In the genomic region with DNA sequence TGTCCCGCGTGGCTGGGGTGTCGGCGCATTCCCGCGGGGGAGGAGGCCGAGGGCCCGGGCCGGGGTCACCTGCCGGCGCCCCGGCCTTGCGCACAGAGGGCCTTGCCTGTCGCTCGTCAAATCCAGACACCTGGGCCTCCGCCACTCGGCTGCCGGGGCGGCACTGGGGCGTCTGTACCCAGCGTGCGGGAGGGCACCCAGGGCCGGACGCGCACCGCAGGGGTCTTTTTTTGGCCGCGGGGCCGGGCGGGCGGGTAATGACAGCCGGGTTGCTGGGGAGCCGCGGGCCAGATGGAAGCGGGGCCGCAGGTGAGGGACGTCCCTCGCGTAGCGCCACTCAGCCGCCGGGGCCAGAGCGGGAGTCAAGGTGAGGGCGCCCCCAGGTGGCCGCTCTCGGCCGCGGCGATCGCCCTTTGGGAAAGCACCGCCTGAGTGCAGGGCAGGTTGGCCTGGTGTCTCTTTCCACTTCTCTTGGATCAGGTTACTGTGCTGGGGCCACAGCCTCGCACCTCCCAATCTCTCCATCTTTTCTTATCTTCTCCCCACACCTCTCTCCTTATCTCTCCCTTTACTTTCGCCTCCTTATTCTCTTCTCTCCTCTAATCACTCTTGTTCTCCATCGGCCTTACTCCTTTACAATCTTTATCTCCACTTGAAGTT, we compare ENCODE assay signal across 8 cellular contexts. TPM values are rescaled to one million over a fixed set of nuclear protein-coding genes. Genes with fewer than 3 reads are reported as not detected.
DNase-seq lines count a peak whose midpoint lies in the region; TF ChIP-seq lines count a peak whose summit lies in the region.

No MANE protein-coding gene starts in this region.

- CTCF ChIA-PET in AG04449 (lab: Yijun Ruan, JAX): interaction anchor here (0.7 to 8.9 kb wide), 9 partner anchors 10 to 52 kb away, joined by 4 to 138 read pairs (median 5); no protein-coding TSS in a partner anchor

- H3K4me3 ChIP-seq in AG04449 (ENCODE audit: low read depth, low read length) (peak overlapping the region; percentile 80), esophagus (ENCODE audit: low read depth in 1 of 2, low read length in 2 of 2) (peak overlapping the region; percentile 29 to 36), mucosa of stomach (ENCODE audit: low read length) (no peak overlapping the region)

- TF ChIP-seq CTCF in AG04449 (IDR thresholded peaks at IDR 0.05; ENCODE audit: insufficient read depth, low read length, missing control alignments): peak; percentile 92

- peaks cover 2 to 12% of the 10 kb centered on the region in 2 donors for H3K4me1 ChIP-seq in esophagus (ENCODE audit: control insufficient read depth in 2 of 2, insufficient read depth in 2 of 2, low read length in 1 of 2)
- H3K4me1 ChIP-seq in mucosa of stomach (ENCODE audit: control insufficient read depth, insufficient read depth, low read length): peaks cover 36% of the 10 kb centered on the region

- WGBS in esophagus, 2 donors: 4 to 5% methylated on average over 36 to 54 of the region's 54 CpGs

- peak overlapping the region; percentile 5 to 90 for H3K27ac ChIP-seq in esophagus (ENCODE audit: low read depth in 2 of 2, low read length in 1 of 2)

- peaks cover 0 to under 1% of the 10 kb centered on the region in 2 donors for H3K36me3 ChIP-seq in esophagus (ENCODE audit: control insufficient read depth in 2 of 2, insufficient read depth in 2 of 2, low read length in 1 of 2)
- H3K36me3 ChIP-seq in mucosa of stomach (ENCODE audit: control insufficient read depth, insufficient read depth, low read length): no peaks in the 10 kb centered on the region

- H3K9ac ChIP-seq in mucosa of stomach (ENCODE audit: low read length): peak overlapping the region; percentile 57

- H3K27me3 ChIP-seq in esophagus (ENCODE audit: control insufficient read depth in 1 of 2, insufficient read depth in 2 of 2, low read length in 2 of 2) (no peaks in the 10 kb centered on the region), mucosa of stomach (ENCODE audit: control insufficient read depth, insufficient read depth, low read length) (peaks cover 51% of the 10 kb centered on the region)

- H3K9me3 ChIP-seq in esophagus (ENCODE audit: control insufficient read depth in 2 of 2, insufficient read depth in 1 of 2, low read depth in 1 of 2, low read length in 1 of 2) (peaks cover 0 to 4% of the 10 kb centered on the region in 2 donors), mucosa of stomach (ENCODE audit: control insufficient read depth, low read length) (no peaks in the 10 kb centered on the region)

- no peak for DNase-seq in AG04449 (ENCODE audit: low read depth, low spot score)
- DNase-seq in GM19238 (ENCODE audit: insufficient read length, low spot score): peak; percentile 65
- peak; percentile 80 to 97 for DNase-seq in NCI-H526 (lab: John Stamatoyannopoulos, UW)
- peak; percentile 92 for DNase-seq in activated T-cell treated with anti-CD3 and anti-CD28 coated beads, Interleukin-2, amount 50 U/mL, for 1 hour
- peak; percentile 65 to 81 for DNase-seq in stimulated activated CD8-positive, alpha-beta memory T cell treated with anti-CD3 and anti-CD28 coated beads, Interleukin-7, amount 100 ng/mL, for 4 hours (ENCODE audit: low read depth in 2 of 2)
- no peak for DNase-seq in NCI-H146 treated with DMSO at 0.1 percent for 48 hours (lab: John Stamatoyannopoulos, UW; ENCODE audit: unreplicated experiment)

- POLR2A ChIA-PET in AG04449 (lab: Yijun Ruan, JAX): interaction anchor here (8.5 kb wide), 1 partner anchor 10 kb away, joined by 172 read pairs; no protein-coding TSS in a partner anchor

RNA-seq across cellular contexts. Expression of gene PHLDB1, which starts 3.5 kb away (rescaled TPM):
- 10 to 100 TPM; 12.9 to 25.7 TPM for polyA plus RNA-seq in esophagus

RNA-seq across cellular contexts. Expression of gene ARCN1, which starts 38.7 kb away (rescaled TPM):
- 10 to 100 TPM; 44.7 to 58.0 TPM for polyA plus RNA-seq in esophagus

RNA-seq across cellular contexts. Expression of gene IFT46, which starts 45.2 kb away (rescaled TPM):
- 10 to 100 TPM in 1 of 2 donors, 1 to 10 TPM in 1; 8.6 to 10.9 TPM for polyA plus RNA-seq in esophagus

Comparison
In these comparisons a context has a peak if more than half of its experiments do, and no peak if none do; other contexts are left out.
1. DNase-seq: peak in GM19238 (single experiment), NCI-H526 (2 of 2), activated T-cell treated with anti-CD3 and anti-CD28 coated beads, Interleukin-2, amount 50 U/mL, for 1 hour (single experiment) and stimulated activated CD8-positive, alpha-beta memory T cell treated with anti-CD3 and anti-CD28 coated beads, Interleukin-7, amount 100 ng/mL, for 4 hours (2 of 2); none in AG04449 (single experiment) and NCI-H146 treated with DMSO at 0.1 percent for 48 hours (single experiment).